Comparison of ENCODE assay signal across 22 cellular contexts in the genomic region with DNA sequence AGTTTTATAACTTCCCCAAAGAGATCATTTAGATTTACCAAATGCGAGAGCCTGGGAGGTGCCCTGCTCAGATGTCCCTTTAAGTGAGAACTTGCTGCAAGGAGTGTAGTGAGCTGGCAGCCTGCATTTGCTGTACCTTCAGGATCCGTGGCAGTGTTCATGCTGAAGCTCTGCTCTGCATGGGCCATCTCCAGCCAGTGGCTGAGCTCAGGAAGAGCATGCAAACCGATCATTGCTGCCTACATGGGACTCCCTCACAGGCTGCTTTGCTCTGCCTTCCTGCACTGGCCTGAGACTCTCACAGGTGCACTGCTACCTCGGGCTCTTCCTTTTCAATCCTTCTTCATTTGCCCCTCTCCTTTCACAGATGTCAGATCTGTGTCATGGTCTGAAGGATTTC.
DNase-seq lines count a peak whose midpoint lies in the region; ATAC-seq, FAIRE-seq and TF ChIP-seq lines count a peak whose summit lies in the region.
"Had no signal": no experiment of that assay in that cellular context is flagged by ENCODE, and none has a peak within 500 bp of the region (broad histone marks: within the 10 kb centered on the region; RNA-seq: fewer than 3 reads in every experiment).

No MANE protein-coding gene starts in this region.

- TF ChIP-seq CTCF in RWPE2 (IDR thresholded peaks at IDR 0.05; ENCODE audit: poor library complexity, severe bottlenecking) (no peak), H1 (IDR thresholded peaks at IDR 0.05; ENCODE audit: control extremely low read depth in 1 of 3, insufficient read depth in 1 of 3, low read depth in 1 of 3, low read length in 3 of 3) (no peak)

- H3K9me3 Mint-ChIP-seq in CD8-positive, alpha-beta memory T cell, result peaks cover 2 to 7% (median 2%) of the 10 kb centered on the region in 5 donors

- POLR2A ChIA-PET in H1 (lab: Charles Lee; ENCODE audit: partially characterized antibody), result no interaction called here
- POLR2A ChIA-PET in CD8-positive, alpha-beta memory T cell (lab: Charles Lee), result no interaction called here

- H2AFZ ChIP-seq in H1 (ENCODE audit: low read length) (peak overlapping the region; percentile 57; the same call in 1 of the 2 replicates), neuronal stem cell (ENCODE audit: low read length) (peak overlapping the region; percentile 4)
- H2AFZ ChIP-seq: PC-9 had no signal

- H3K14ac ChIP-seq in H1 (ENCODE audit: insufficient read length), result no peak overlapping the region
- H3K14ac ChIP-seq in neuronal stem cell (ENCODE audit: low read length), result no peak overlapping the region

- H3K4me3 ChIP-seq in H7 (ENCODE audit: insufficient read depth, low read depth, low read length), result no peak overlapping the region
- no peak overlapping the region for H3K4me3 ChIP-seq in RWPE2 (ENCODE audit: severe bottlenecking)
- no peak overlapping the region for H3K4me3 ChIP-seq in H1 (ENCODE audit: extremely low read depth in 1 of 4, insufficient read depth in 2 of 4, low read depth in 3 of 4, low read length in 4 of 4)
- no peak overlapping the region for H3K4me3 ChIP-seq in neuronal stem cell (ENCODE audit: low read length in 2 of 2)
- H3K4me3 ChIP-seq in CD8-positive, alpha-beta memory T cell (ENCODE audit: low read length), result no peak overlapping the region
- H3K4me3 ChIP-seq: GM12878, PC-9, SK-N-MC had no signal

- H3K18ac ChIP-seq in H1 (ENCODE audit: extremely low read depth, low read length) (no peak overlapping the region; the same call in 1 of the 2 replicates), neuronal stem cell (ENCODE audit: low read length) (peak overlapping the region; percentile 86)

- no peak overlapping the region for H3K27ac Mint-ChIP-seq in CD8-positive, alpha-beta memory T cell
- H3K27ac Mint-ChIP-seq: HFFc6 had no signal

- H3K56ac ChIP-seq in H1 (replicated peaks; ENCODE audit: insufficient read length, low read depth, low read length), result no peak overlapping the region

- H2BK15ac ChIP-seq in H1 (ENCODE audit: low read length), result no peak overlapping the region
- H2BK15ac ChIP-seq in neuronal stem cell (ENCODE audit: low read length), result no peak overlapping the region

- H3K4me1 ChIP-seq in RWPE2 (ENCODE audit: insufficient read depth, poor library complexity, severe bottlenecking), result no peaks in the 10 kb centered on the region
- no peaks in the 10 kb centered on the region for H3K4me1 ChIP-seq in H1 (replicated peaks in 1 of 4; ENCODE audit: control insufficient read depth in 3 of 4, insufficient read depth in 4 of 4, low read length in 3 of 4)
- peaks cover 8 to 9% of the 10 kb centered on the region in 2 donors for H3K4me1 ChIP-seq in neuronal stem cell (ENCODE audit: control insufficient read depth in 2 of 2, insufficient read depth in 1 of 2, low read depth in 1 of 2, low read length in 2 of 2)
- H3K4me1 ChIP-seq in CD8-positive, alpha-beta memory T cell (ENCODE audit: insufficient read depth, low read length), result no peaks in the 10 kb centered on the region

- no peak overlapping the region for H3K4ac ChIP-seq in H1 (replicated peaks; ENCODE audit: insufficient read length, low read depth, low read length)
- peak overlapping the region; percentile 26 for H3K4ac ChIP-seq in neuronal stem cell (ENCODE audit: low read length)

- no peaks in the 10 kb centered on the region for H3K36me3 Mint-ChIP-seq in CD8-positive, alpha-beta memory T cell

- H3K23ac ChIP-seq in H1 (ENCODE audit: insufficient read length) (no peak overlapping the region), neuronal stem cell (ENCODE audit: low read depth, low read length, poor library complexity) (no peak overlapping the region)

- H3K4me2 ChIP-seq in H1 (ENCODE audit: insufficient read depth in 1 of 2, low read depth in 2 of 2, low read length in 2 of 2) (no peak overlapping the region), neuronal stem cell (ENCODE audit: insufficient read depth, low read length, poor library complexity, severe bottlenecking) (no peak overlapping the region)
- H3K4me2 ChIP-seq: PC-9 had no signal

- H3K9ac ChIP-seq in H1 (replicated peaks in 1 of 4; ENCODE audit: extremely low read depth in 1 of 4, low read depth in 3 of 4, low read length in 3 of 4) (no peak overlapping the region), neuronal stem cell (ENCODE audit: low read depth, low read length, poor library complexity) (no peak overlapping the region)

- no peak overlapping the region for H2AK5ac ChIP-seq in H1 (ENCODE audit: low read depth, low read length)
- H2AK5ac ChIP-seq in neuronal stem cell (ENCODE audit: low read depth, low read length), result no peak overlapping the region

- no peaks in the 10 kb centered on the region for H3K36me3 ChIP-seq in H7 (replicated peaks; ENCODE audit: control insufficient read depth, insufficient read depth, low read length)
- no peaks in the 10 kb centered on the region for H3K36me3 ChIP-seq in RWPE2 (ENCODE audit: low read depth)
- no peaks in the 10 kb centered on the region for H3K36me3 ChIP-seq in H1 (ENCODE audit: control insufficient read depth in 2 of 4, insufficient read depth in 4 of 4, low read length in 3 of 4)
- no peaks in the 10 kb centered on the region for H3K36me3 ChIP-seq in neuronal stem cell (replicated peaks in 1 of 2; ENCODE audit: control insufficient read depth in 2 of 2, insufficient read depth in 2 of 2, low read length in 2 of 2)
- H3K36me3 ChIP-seq in CD8-positive, alpha-beta memory T cell (ENCODE audit: insufficient read depth, low read length), result no peaks in the 10 kb centered on the region

- H3K27ac ChIP-seq in RWPE2 (ENCODE audit: poor library complexity, severe bottlenecking) (no peak overlapping the region), H1 (ENCODE audit: low read depth, low read length) (no peak overlapping the region), neuronal stem cell (replicated peaks; ENCODE audit: low read length) (no peak overlapping the region)
- H3K27ac ChIP-seq in CD8-positive, alpha-beta memory T cell (ENCODE audit: low read depth, low read length), result no peak overlapping the region
- H3K27ac ChIP-seq: C4-2B, PC-9, SK-N-MC had no signal

- H3K9me3 ChIP-seq in RWPE2 (ENCODE audit: severe bottlenecking) (no peaks in the 10 kb centered on the region), H1 (ENCODE audit: insufficient read depth in 2 of 2, low read depth in 1 of 2, low read length in 1 of 2) (peaks cover 0 to 2% of the 10 kb centered on the region in 2 experiments; a peak in 1 of 4 replicates), neuronal stem cell (replicated peaks in 1 of 2; ENCODE audit: control insufficient read depth in 2 of 2, insufficient read depth in 1 of 2, low read depth in 1 of 2, low read length in 2 of 2) (peaks cover 4 to 10% of the 10 kb centered on the region in 2 donors)
- H3K9me3 ChIP-seq in CD8-positive, alpha-beta memory T cell (ENCODE audit: low read length), result no peaks in the 10 kb centered on the region

- peaks cover 0 to 6% (median 0%) of the 10 kb centered on the region in 3 donors for H3K4me1 Mint-ChIP-seq in CD8-positive, alpha-beta memory T cell

- H2BK20ac ChIP-seq in H1 (ENCODE audit: low read length), result no peak overlapping the region

- H3K27me3 ChIP-seq in H7 (ENCODE audit: control insufficient read depth, insufficient read depth, low read length) (no peaks in the 10 kb centered on the region), RWPE2 (ENCODE audit: insufficient read depth, poor library complexity, severe bottlenecking) (no peaks in the 10 kb centered on the region), H1 (replicated peaks in 1 of 4; ENCODE audit: control insufficient read depth in 3 of 4, extremely low read depth in 1 of 4, insufficient read depth in 3 of 4, low read length in 3 of 4) (peaks cover 0 to 1% (median 0%) of the 10 kb centered on the region in 4 experiments; a peak in 1 of 7 replicates), neuronal stem cell (ENCODE audit: control insufficient read depth in 3 of 3, insufficient read depth in 3 of 3, low read depth in 1 of 3, low read length in 3 of 3) (no peaks in the 10 kb centered on the region)
- no peaks in the 10 kb centered on the region for H3K27me3 ChIP-seq in CD8-positive, alpha-beta memory T cell (ENCODE audit: insufficient read depth, low read length, poor library complexity, severe bottlenecking)

- no peak for FAIRE-seq in H1 (lab: Jason Lieb, UNC)
- FAIRE-seq: A204.1, D721Med, GM12878 had no signal

- H3K79me2 ChIP-seq in H1 (ENCODE audit: control insufficient read depth in 1 of 2, insufficient read depth in 2 of 2, low read length in 2 of 2), result no peaks in the 10 kb centered on the region

- H3K4me3 Mint-ChIP-seq in CD8-positive, alpha-beta memory T cell, result no peak overlapping the region
- H3K4me3 Mint-ChIP-seq: HFFc6 had no signal

- ATAC-seq in RWPE2 (ENCODE audit: low read depth), result 0 out of 3 replicates have a peak, but pooled peaks have one; percentile 19
- no peak for ATAC-seq in GM18868 (IDR thresholded peaks at IDR 0.05; ENCODE audit: unreplicated experiment)
- ATAC-seq: GM12878 had no signal

- TF ChIP-seq RAD21 in H1 (IDR thresholded peaks at IDR 0.05 in 1 of 2, conservative IDR thresholded peaks at IDR 0.05 in 1 of 2; ENCODE audit: low read depth in 2 of 2, low read length in 2 of 2), result no peak

- H4K20me1 ChIP-seq in H1 (replicated peaks in 1 of 2; ENCODE audit: control insufficient read depth in 1 of 2, insufficient read depth in 2 of 2, low read length in 2 of 2), result no peaks in the 10 kb centered on the region

- H4K91ac ChIP-seq in H1 (replicated peaks; ENCODE audit: insufficient read length, low read length), result no peak overlapping the region
- H4K91ac ChIP-seq in neuronal stem cell (ENCODE audit: low read depth, low read length, poor library complexity), result no peak overlapping the region

- H2BK12ac ChIP-seq in H1 (ENCODE audit: low read depth, low read length), result no peak overlapping the region
- H2BK12ac ChIP-seq in neuronal stem cell (ENCODE audit: low read length), result no peak overlapping the region

- no peak overlapping the region for H4K8ac ChIP-seq in H1 (ENCODE audit: extremely low read depth, insufficient read depth, low read length)
- H4K8ac ChIP-seq in neuronal stem cell (ENCODE audit: low read depth, low read length), result no peak overlapping the region

- TF ChIP-seq EP300 in H1 (IDR thresholded peaks at IDR 0.05; ENCODE audit: borderline replicate concordance in 1 of 2, low read depth in 2 of 2, low read length in 2 of 2), result no peak

- TF ChIP-seq POLR2A in H1 (IDR thresholded peaks at IDR 0.05; ENCODE audit: control extremely low read depth in 1 of 2, low read depth in 2 of 2, low read length in 2 of 2), result no peak

- no peaks in the 10 kb centered on the region for H3K79me1 ChIP-seq in H1 (ENCODE audit: low read depth, low read length)
- no peaks in the 10 kb centered on the region for H3K79me1 ChIP-seq in neuronal stem cell (ENCODE audit: low read depth, low read length)

- peaks cover 2 to 7% of the 10 kb centered on the region in 2 donors for H3K27me3 Mint-ChIP-seq in CD8-positive, alpha-beta memory T cell

- H2BK120ac ChIP-seq in H1 (replicated peaks; ENCODE audit: low read depth, low read length), result no peak overlapping the region
- H2BK120ac ChIP-seq in neuronal stem cell (ENCODE audit: low read depth, low read length), result no peak overlapping the region

- H3K23me2 ChIP-seq in H1 (ENCODE audit: low read depth, low read length), result no peaks in the 10 kb centered on the region

- WGBS in H1 (ENCODE audit: extremely low coverage in 1 of 2, insufficient coverage in 1 of 2, insufficient read length in 1 of 2, insufficient replicate concordance in 2 of 2, low coverage in 1 of 2, low lambda C conversion rate in 2 of 2, missing lambda C conversion rate in 1 of 2), 2 experiments, result 86% methylated on average over 4 of the region's 4 CpGs; no CpG with 5 or more reads in 1 of the 2 experiments
- no CpG with 5 or more reads among the region's 4 CpGs for WGBS in neuronal stem cell (ENCODE audit: extremely low coverage in 2 of 2, insufficient read length in 2 of 2, insufficient replicate concordance in 1 of 2), 2 donors

- no peak overlapping the region for H2BK5ac ChIP-seq in H1 (ENCODE audit: low read depth, low read length)
- H2BK5ac ChIP-seq in neuronal stem cell (ENCODE audit: low read length), result no peak overlapping the region

- CTCF ChIA-PET in H1 (lab: Charles Lee; ENCODE audit: partially characterized antibody), result interaction anchor here (0.6 to 2.3 kb wide), 6 partner anchors 10 to 298 kb away, joined by 3 to 10 read pairs (median 4); no protein-coding TSS in a partner anchor
- CTCF ChIA-PET in CD8-positive, alpha-beta memory T cell (lab: Charles Lee), result no interaction called here

- DNase-seq in H7, result peak; percentile 7
- no peak for DNase-seq in RWPE2 (ENCODE audit: low spot score)
- DNase-seq in H1 (ENCODE audit: low read depth in 1 of 2, low spot score in 2 of 2), result no peak
- DNase-seq in neuronal stem cell (ENCODE audit: low spot score), result no peak
- no peak for DNase-seq in activated CD4-positive, alpha-beta T cell treated with anti-CD3 and anti-CD28 coated beads for 1 hour
- DNase-seq in CD8-positive, alpha-beta memory T cell, result no peak
- DNase-seq: DMS79, GOT3, HFFc6, NCI-H1092 treated with DMSO at 0.1 percent for 48 hours, NCI-H1436 treated with DMSO at 0.1 percent for 48 hours, NCI-H1930, NCI-H69, PC-9, RPMI8226, SHP77 treated with DMSO at 0.1 percent for 48 hours had no signal

- H4K5ac ChIP-seq in H1 (ENCODE audit: insufficient read length, low read depth, low read length), result no peak overlapping the region
